Comparison of ENCODE assay signal across 30 cellular contexts in the genomic region with DNA sequence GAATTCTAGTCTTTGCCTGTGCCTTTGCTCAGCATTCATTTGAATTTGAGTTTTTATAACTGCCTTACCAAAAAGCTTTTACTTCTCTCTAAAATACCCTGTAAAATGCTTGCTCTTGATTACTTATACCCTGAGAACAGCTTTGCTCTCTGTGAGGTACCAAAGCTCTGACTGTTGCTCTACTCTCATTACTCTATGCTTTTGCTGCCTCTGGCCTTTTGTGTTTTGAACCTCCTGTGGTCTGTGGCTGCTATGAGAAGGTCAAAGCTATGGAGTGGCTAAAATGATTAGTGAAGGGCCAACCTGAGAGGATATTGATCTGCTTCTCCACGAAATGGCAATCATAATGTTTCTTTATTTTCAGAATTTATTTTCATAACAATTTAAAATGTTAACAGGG.
"Had no signal": no experiment of that assay in that cellular context is flagged by ENCODE, and none has a peak within 500 bp of the region (broad histone marks: within the 10 kb centered on the region; RNA-seq: fewer than 3 reads in every experiment).

No MANE protein-coding gene starts in this region.

- H3K27me3 ChIP-seq: neural progenitor cell, ovary, right lobe of liver, sigmoid colon, spleen, suprapubic skin, testis, tibial nerve, upper lobe of left lung, vagina had no signal

- H3K4me2 ChIP-seq: neural progenitor cell had no signal

- H3K4me1 Mint-ChIP-seq: natural killer cell; nephron; stimulated activated memory B cell treated with anti-CD40 and anti-IgM and Interleukin-4, amounts not matched to agents 10 μg/mL and 1 μg/mL and 100 μg/mL, for 72 hours; stimulated activated naive CD8-positive, alpha-beta T cell treated with anti-CD3 and anti-CD28 coated beads, Interleukin-15, amount 100 ng/mL, for 72 hours had no signal

- H3K27ac Mint-ChIP-seq: natural killer cell; neural progenitor cell; progenitor cell of endocrine pancreas; stimulated activated memory B cell treated with anti-CD40 and anti-IgM and Interleukin-4, amounts not matched to agents 10 μg/mL and 1 μg/mL and 100 μg/mL, for 72 hours; stimulated activated naive CD8-positive, alpha-beta T cell treated with anti-CD3 and anti-CD28 coated beads, Interleukin-15, amount 100 ng/mL, for 72 hours had no signal

- H3K79me2 ChIP-seq: parathyroid adenoma had no signal

- ATAC-seq: natural killer cell; psoas muscle; right cardiac atrium; right lobe of liver; stimulated activated memory B cell treated with anti-CD40 and anti-IgM and Interleukin-4, amounts not matched to agents 10 μg/mL and 1 μg/mL and 100 μg/mL, for 72 hours; stimulated activated naive CD8-positive, alpha-beta T cell treated with anti-CD3 and anti-CD28 coated beads, Interleukin-15, amount 100 ng/mL, for 72 hours; stimulated activated naive CD8-positive, alpha-beta T cell treated with anti-CD3 and anti-CD28 coated beads, Interleukin-15, Interleukin-2, amounts not matched to agents 100 U/mL and 50 U/mL, for 24 hours had no signal

- H3K27ac ChIP-seq: neural progenitor cell, ovary, parathyroid adenoma, psoas muscle, right lobe of liver, sigmoid colon, spleen, suprapubic skin, testis, tibial nerve, upper lobe of left lung, vagina had no signal

- H2AFZ ChIP-seq: neural progenitor cell, parathyroid adenoma had no signal

- H3K9ac ChIP-seq: neural progenitor cell, parathyroid adenoma had no signal

- H3K36me3 ChIP-seq: neural progenitor cell, ovary, right lobe of liver, sigmoid colon, spleen, suprapubic skin, tibial nerve, upper lobe of left lung, vagina had no signal

- H3K4me3 ChIP-seq: neural progenitor cell, ovary, psoas muscle, right lobe of liver, sigmoid colon, spleen, suprapubic skin, testis, tibial nerve, upper lobe of left lung, vagina had no signal

- H3K4me3 Mint-ChIP-seq: natural killer cell; nephron; neural progenitor cell; stimulated activated memory B cell treated with anti-CD40 and anti-IgM and Interleukin-4, amounts not matched to agents 10 μg/mL and 1 μg/mL and 100 μg/mL, for 72 hours; stimulated activated naive CD8-positive, alpha-beta T cell treated with anti-CD3 and anti-CD28 coated beads, Interleukin-15, amount 100 ng/mL, for 72 hours had no signal

- H3K9me3 Mint-ChIP-seq: nephron had no signal

- H3K36me3 Mint-ChIP-seq: natural killer cell; neural progenitor cell; stimulated activated memory B cell treated with anti-CD40 and anti-IgM and Interleukin-4, amounts not matched to agents 10 μg/mL and 1 μg/mL and 100 μg/mL, for 72 hours had no signal

- DNase-seq: natural killer cell; occipital lobe; ovary; posterior cingulate gyrus; psoas muscle; right cardiac atrium; right lobe of liver; sigmoid colon; small intestine; spleen; stimulated activated CD4-positive, alpha-beta T cell treated with anti-CD3 and anti-CD28 coated beads, Interleukin-12 subunit alpha, Interleukin-12 subunit beta, amount 100 ng/mL, for 4 hours; stimulated activated CD4-positive, alpha-beta T cell treated with anti-CD3 and anti-CD28 coated beads, Interleukin-1b, Interleukin-23, amount 100 ng/mL, for 48 hours; stimulated activated CD4-positive, alpha-beta T cell treated with anti-CD3 and anti-CD28 coated beads, Interleukin-4, amount 100 ng/mL, for 1 hour; stimulated activated CD4-positive, alpha-beta T cell treated with anti-CD3 and anti-CD28 coated beads, Interleukin-4, amount 100 ng/mL, for 4 hours; stimulated activated CD8-positive, alpha-beta memory T cell treated with anti-CD3 and anti-CD28 coated beads, Interleukin-4, amount 100 ng/mL, for 48 hours; stimulated activated naive CD4-positive, alpha-beta T cell; stimulated activated naive CD8-positive, alpha-beta T cell treated with anti-CD3 and anti-CD28 coated beads, Interleukin-15, amount 100 ng/mL, for 72 hours; stimulated activated naive CD8-positive, alpha-beta T cell treated with anti-CD3 and anti-CD28 coated beads, Interleukin-15, Interleukin-2, amounts not matched to agents 100 U/mL and 50 U/mL, for 24 hours; substantia nigra; testis; trophoblast cell had no signal

- H3K27me3 Mint-ChIP-seq: progenitor cell of endocrine pancreas; stimulated activated memory B cell treated with anti-CD40 and anti-IgM and Interleukin-4, amounts not matched to agents 10 μg/mL and 1 μg/mL and 100 μg/mL, for 72 hours; stimulated activated naive CD8-positive, alpha-beta T cell treated with anti-CD3 and anti-CD28 coated beads, Interleukin-15, amount 100 ng/mL, for 72 hours had no signal

- H3K4me1 ChIP-seq: neural progenitor cell, parathyroid adenoma, psoas muscle, right lobe of liver, sigmoid colon, spleen, suprapubic skin, testis, tibial nerve, upper lobe of left lung, vagina had no signal

- H3K9me3 ChIP-seq: ovary, psoas muscle, right lobe of liver, testis, tibial nerve, vagina had no signal
